In the genomic region with DNA sequence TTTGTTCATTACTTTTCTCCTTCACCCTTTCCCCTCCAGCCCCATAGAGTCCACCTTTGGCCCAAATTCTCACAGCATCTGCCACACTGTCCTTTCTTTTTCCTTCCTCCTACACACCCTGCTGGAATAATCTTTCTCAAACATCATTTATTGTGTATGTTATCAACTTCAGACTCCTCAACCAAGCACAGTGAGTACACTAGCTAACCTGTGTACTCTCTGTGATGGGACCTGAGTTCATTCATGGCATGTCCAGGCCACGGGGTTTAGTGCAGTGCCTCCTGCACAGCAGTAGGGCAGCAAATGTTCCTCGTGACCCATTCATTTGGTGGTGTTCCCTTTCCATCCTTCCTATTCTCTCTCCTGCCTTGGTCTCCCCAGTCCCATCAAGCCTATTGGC, we compare ENCODE assay signal across 9 cellular contexts. TPM values are rescaled to one million over a fixed set of nuclear protein-coding genes. Genes with fewer than 3 reads are reported as not detected.
DNase-seq lines count a peak whose midpoint lies in the region; ATAC-seq and TF ChIP-seq lines count a peak whose summit lies in the region.
"Had no signal": no experiment of that assay in that cellular context is flagged by ENCODE, and none has a peak within 500 bp of the region (broad histone marks: within the 10 kb centered on the region; RNA-seq: fewer than 3 reads in every experiment).

No MANE protein-coding gene starts in this region.

- no peaks in the 10 kb centered on the region for H3K36me3 ChIP-seq in muscle layer of colon (ENCODE audit: insufficient read depth, low read length)
- no peaks in the 10 kb centered on the region for H3K36me3 ChIP-seq in thyroid gland

- H3K27ac ChIP-seq in muscle layer of colon (ENCODE audit: low read depth, low read length) = peak overlapping the region; percentile 99
- peak overlapping the region; percentile 99 to 100 (median 99) for H3K27ac ChIP-seq in thyroid gland

- H3K4me3 ChIP-seq in muscle layer of colon (ENCODE audit: low read depth in 1 of 2, low read length in 2 of 2) (no peak overlapping the region), thyroid gland (replicated peaks in 1 of 3) (no peak overlapping the region)

- peak overlapping the region; percentile 86 for H3K9ac ChIP-seq in muscle layer of colon (ENCODE audit: low read length)

- no peak for DNase-seq in activated T-cell treated with anti-CD3 and anti-CD28 coated beads, Interleukin-2, amount 50 U/mL, for 72 hours
- DNase-seq in activated T-cell treated with anti-CD3 and anti-CD28 coated beads, Interleukin-2, amount 50 U/mL, for 4 hours = no peak
- DNase-seq in thyroid gland (no peak), CD1c-positive myeloid dendritic cell (ENCODE audit: extremely low spot score) (no peak), hippocampal formation (lab: John Stamatoyannopoulos, UW) (no peak), DMS153 (lab: John Stamatoyannopoulos, UW) (no peak)

- 44 to 67% methylated on average over 2 of the region's 2 CpGs for WGBS in thyroid gland, 2 donors

- H3K4me1 ChIP-seq in muscle layer of colon (ENCODE audit: insufficient read depth, low read length) = peaks cover 66% of the 10 kb centered on the region
- H3K4me1 ChIP-seq in thyroid gland = peaks cover 81 to 87% of the 10 kb centered on the region in 2 donors

- no peak for ATAC-seq in activated T-cell treated with anti-CD3 and anti-CD28 coated beads, Interleukin-2, amount 50 U/mL, for 72 hours (replicated peaks in 1 of 2)
- no peak for ATAC-seq in activated T-cell treated with anti-CD3 and anti-CD28 coated beads, Interleukin-2, amount 50 U/mL, for 4 hours

- TF ChIP-seq CTCF in brain (conservative IDR thresholded peaks at IDR 0.05) (no peak), thyroid gland (IDR thresholded peaks at IDR 0.05) (no peak)

- peak overlapping the region; percentile 12 to 58 for H3K4me3 Mint-ChIP-seq in activated T-cell treated with anti-CD3 and anti-CD28 coated beads, Interleukin-2, amount 50 U/mL, for 72 hours
- H3K4me3 Mint-ChIP-seq in activated T-cell treated with anti-CD3 and anti-CD28 coated beads, Interleukin-2, amount 50 U/mL, for 4 hours = no peak overlapping the region
- H3K4me3 Mint-ChIP-seq in brain = peak overlapping the region; percentile 53 to 90 (median 66)

- no peaks in the 10 kb centered on the region for H3K9me3 Mint-ChIP-seq in activated T-cell treated with anti-CD3 and anti-CD28 coated beads, Interleukin-2, amount 50 U/mL, for 72 hours
- H3K9me3 Mint-ChIP-seq in activated T-cell treated with anti-CD3 and anti-CD28 coated beads, Interleukin-2, amount 50 U/mL, for 4 hours = no peaks in the 10 kb centered on the region
- H3K9me3 Mint-ChIP-seq in brain = no peaks in the 10 kb centered on the region

- no peaks in the 10 kb centered on the region for H3K9me3 ChIP-seq in muscle layer of colon (ENCODE audit: low read length)
- no peaks in the 10 kb centered on the region for H3K9me3 ChIP-seq in thyroid gland

- no peak overlapping the region for H3K27ac Mint-ChIP-seq in activated T-cell treated with anti-CD3 and anti-CD28 coated beads, Interleukin-2, amount 50 U/mL, for 72 hours
- H3K27ac Mint-ChIP-seq in brain = peak overlapping the region in 4 of 5 experiments; percentile 54 to 85 (median 66)

- no peak for TF ChIP-seq POLR2A in thyroid gland (IDR thresholded peaks at IDR 0.05)

- peaks cover 87% of the 10 kb centered on the region for H3K4me1 Mint-ChIP-seq in activated T-cell treated with anti-CD3 and anti-CD28 coated beads, Interleukin-2, amount 50 U/mL, for 72 hours (ENCODE audit: low read depth)
- H3K4me1 Mint-ChIP-seq in activated T-cell treated with anti-CD3 and anti-CD28 coated beads, Interleukin-2, amount 50 U/mL, for 4 hours (ENCODE audit: low read depth) = peaks cover 81% of the 10 kb centered on the region
- peaks cover 71% of the 10 kb centered on the region for H3K4me1 Mint-ChIP-seq in brain

- H3K36me3 Mint-ChIP-seq in activated T-cell treated with anti-CD3 and anti-CD28 coated beads, Interleukin-2, amount 50 U/mL, for 72 hours (ENCODE audit: insufficient read depth in 2 of 2) = no peaks in the 10 kb centered on the region
- no peaks in the 10 kb centered on the region for H3K36me3 Mint-ChIP-seq in activated T-cell treated with anti-CD3 and anti-CD28 coated beads, Interleukin-2, amount 50 U/mL, for 4 hours (ENCODE audit: insufficient read depth)
- no peaks in the 10 kb centered on the region for H3K36me3 Mint-ChIP-seq in brain

- H3K27me3 Mint-ChIP-seq in activated T-cell treated with anti-CD3 and anti-CD28 coated beads, Interleukin-2, amount 50 U/mL, for 72 hours (ENCODE audit: low read depth) = no peaks in the 10 kb centered on the region
- no peaks in the 10 kb centered on the region for H3K27me3 Mint-ChIP-seq in activated T-cell treated with anti-CD3 and anti-CD28 coated beads, Interleukin-2, amount 50 U/mL, for 4 hours (ENCODE audit: low read depth)
- H3K27me3 Mint-ChIP-seq in brain = peaks cover 7% of the 10 kb centered on the region

- intact Hi-C loops in thyroid gland (cut with DNase I) = loop anchor here (5.0 kb wide), 1 partner anchor 37 kb away; no protein-coding TSS in a partner anchor

- no peaks in the 10 kb centered on the region for H3K27me3 ChIP-seq in muscle layer of colon (ENCODE audit: control insufficient read depth in 1 of 2, insufficient read depth in 2 of 2, low read length in 2 of 2)
- H3K27me3 ChIP-seq in thyroid gland = no peaks in the 10 kb centered on the region

RNA-seq across cellular contexts. Expression of a gene that starts 7.1 kb away (rescaled TPM):
- total RNA-seq in activated T-cell treated with anti-CD3 and anti-CD28 coated beads, Interleukin-2, amount 50 U/mL, for 72 hours = 1 to 10 TPM; 4.5 to 5.2 TPM
- under 1 TPM in 2 of 3 donors, not detected in 1; 0.32 to 0.43 TPM for total RNA-seq in activated T-cell treated with anti-CD3 and anti-CD28 coated beads, Interleukin-2, amount 50 U/mL, for 4 hours
- polyA plus RNA-seq in brain (ENCODE audit: insufficient read depth, low read depth, low replicate concordance) = 0.68 TPM
- total RNA-seq in thyroid gland = 1 to 10 TPM in 3 of 4 donors, under 1 TPM in 1; 0.40 to 2.4 (median 1.4) TPM

RNA-seq across cellular contexts. Expression of a gene that starts 41.0 kb away (rescaled TPM):
- 100 to 1,000 TPM; 106 to 120 TPM for total RNA-seq in activated T-cell treated with anti-CD3 and anti-CD28 coated beads, Interleukin-2, amount 50 U/mL, for 72 hours
- 10 to 100 TPM; 46.5 to 62.3 (median 59.9) TPM for total RNA-seq in activated T-cell treated with anti-CD3 and anti-CD28 coated beads, Interleukin-2, amount 50 U/mL, for 4 hours
- polyA plus RNA-seq in brain (ENCODE audit: insufficient read depth, low read depth, low replicate concordance) = 20.2 TPM
- 100 to 1,000 TPM; 239 to 600 (median 253) TPM for total RNA-seq in thyroid gland

RNA-seq across cellular contexts. Expression of a gene that starts 46.7 kb away (rescaled TPM):
- total RNA-seq in activated T-cell treated with anti-CD3 and anti-CD28 coated beads, Interleukin-2, amount 50 U/mL, for 72 hours = not detected
- not detected for total RNA-seq in activated T-cell treated with anti-CD3 and anti-CD28 coated beads, Interleukin-2, amount 50 U/mL, for 4 hours
- 2.3 TPM for polyA plus RNA-seq in brain (ENCODE audit: insufficient read depth, low read depth, low replicate concordance)
- not detected for total RNA-seq in thyroid gland
- total RNA-seq: endothelial cell of umbilical vein had no signal
- polyA plus RNA-seq: endothelial cell of umbilical vein had no signal

RNA-seq across cellular contexts. Expression of a gene that starts 51.1 kb away (rescaled TPM):
- total RNA-seq in activated T-cell treated with anti-CD3 and anti-CD28 coated beads, Interleukin-2, amount 50 U/mL, for 72 hours = not detected
- not detected for total RNA-seq in activated T-cell treated with anti-CD3 and anti-CD28 coated beads, Interleukin-2, amount 50 U/mL, for 4 hours
- not detected for polyA plus RNA-seq in brain (ENCODE audit: insufficient read depth, low read depth, low replicate concordance)
- total RNA-seq in thyroid gland = not detected
- total RNA-seq: endothelial cell of umbilical vein had no signal
- polyA plus RNA-seq: endothelial cell of umbilical vein had no signal
